ENCODE assay signal across 27 cellular contexts in the genomic region with DNA sequence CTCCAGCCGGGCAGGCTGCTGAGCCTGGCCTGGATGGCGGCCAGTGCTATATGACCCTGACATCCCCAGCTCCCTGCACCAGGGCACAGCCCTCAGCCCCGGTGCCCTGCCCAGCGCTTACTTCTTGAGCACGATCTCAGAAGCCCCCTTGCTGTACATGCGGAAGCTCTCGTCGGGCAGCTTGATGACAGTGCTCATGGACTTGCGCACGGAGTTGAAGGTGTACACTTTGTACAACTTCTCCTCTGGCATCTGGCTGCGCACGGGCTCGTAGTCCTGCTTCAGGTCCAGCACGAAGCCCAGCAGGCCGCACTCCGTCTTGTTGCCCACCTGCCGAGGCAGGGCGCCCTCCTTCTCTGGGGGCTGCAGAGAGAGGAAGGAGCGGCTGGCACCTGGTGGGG. TPM values are rescaled to one million over a fixed set of nuclear protein-coding genes. Genes with fewer than 3 reads are reported as not detected.
A peak's percentile ranks its signal among the peaks of the same experiment; 100 is the strongest.
DNase-seq lines count a peak whose midpoint lies in the region; ATAC-seq, FAIRE-seq and TF ChIP-seq lines count a peak whose summit lies in the region.
"Had no signal": no experiment of that assay in that cellular context is flagged by ENCODE, and none has a peak within 500 bp of the region (broad histone marks: within the 10 kb centered on the region; RNA-seq: fewer than 3 reads in every experiment).

No MANE protein-coding gene starts in this region.

- H3K14ac ChIP-seq in IMR-90 (replicated peaks; ENCODE audit: low read depth, low read length), result no peak overlapping the region
- H3K14ac ChIP-seq in neuronal stem cell (ENCODE audit: low read length), result peak overlapping the region; percentile 58

- no peak overlapping the region for H3K4ac ChIP-seq in IMR-90 (ENCODE audit: low read depth, low read length)
- no peak overlapping the region for H3K4ac ChIP-seq in neuronal stem cell (ENCODE audit: low read length)

- H3K9me3 Mint-ChIP-seq in activated CD4-positive, alpha-beta memory T cell treated with anti-CD3 and anti-CD28 coated beads for 36 hours, result no peaks in the 10 kb centered on the region
- H3K9me3 Mint-ChIP-seq: CD8-positive, alpha-beta T cell had no signal

- H3K79me1 ChIP-seq in IMR-90 (ENCODE audit: low read depth in 1 of 2, low read length in 2 of 2), result no peaks in the 10 kb centered on the region
- H3K79me1 ChIP-seq in neuronal stem cell (ENCODE audit: low read depth, low read length), result no peaks in the 10 kb centered on the region

- 91% methylated on average over 14 of the region's 19 CpGs; no CpG with 5 or more reads in 1 of the 2 experiments for WGBS in IMR-90 (ENCODE audit: extremely low coverage in 2 of 2, insufficient read length in 1 of 2), 2 experiments
- no CpG with 5 or more reads among the region's 19 CpGs for WGBS in neuronal stem cell (ENCODE audit: extremely low coverage in 2 of 2, insufficient read length in 2 of 2, insufficient replicate concordance in 1 of 2), 2 donors

- H4K20me1 ChIP-seq in BLaER1 (no peaks in the 10 kb centered on the region), IMR-90 (ENCODE audit: insufficient read depth, low read length) (no peaks in the 10 kb centered on the region)

- dilution Hi-C loops in IMR-90 (cut with HindIII; ENCODE audit: low sequenced_read_pairs, unreplicated experiment), result no loop called here

- H3K4me3 ChIP-seq in BLaER1 (no peak overlapping the region), IMR-90 (ENCODE audit: insufficient read depth, low read depth, low read length) (no peak overlapping the region), kidney (ENCODE audit: low read length in 2 of 2) (no peak overlapping the region), neuronal stem cell (ENCODE audit: low read length in 2 of 2) (no peak overlapping the region)
- H3K4me3 ChIP-seq: A549, GM12878, GM23248 had no signal

- H3K36me3 ChIP-seq in BLaER1 (peaks cover 20% of the 10 kb centered on the region), IMR-90 (ENCODE audit: control insufficient read depth, insufficient read depth, low read length) (no peaks in the 10 kb centered on the region), kidney (ENCODE audit: control insufficient read depth in 1 of 2, insufficient read depth in 2 of 2, low read length in 2 of 2) (no peaks in the 10 kb centered on the region), neuronal stem cell (replicated peaks in 1 of 2; ENCODE audit: control insufficient read depth in 2 of 2, insufficient read depth in 2 of 2, low read length in 2 of 2) (no peaks in the 10 kb centered on the region)
- H3K36me3 ChIP-seq: BE2C had no signal

- no peak for TF ChIP-seq CTCF in IMR-90 (conservative IDR thresholded peaks at IDR 0.05; ENCODE audit: low read depth, low read length)
- no peak for TF ChIP-seq CTCF in kidney (IDR thresholded peaks at IDR 0.05; ENCODE audit: borderline replicate concordance, extremely low read depth, insufficient read depth)

- peaks cover 12% of the 10 kb centered on the region for H3K27me3 Mint-ChIP-seq in activated CD4-positive, alpha-beta memory T cell treated with anti-CD3 and anti-CD28 coated beads for 36 hours
- H3K27me3 Mint-ChIP-seq: CD4-positive, CD25-positive, alpha-beta regulatory T cell had no signal

- no peak overlapping the region for H2BK5ac ChIP-seq in IMR-90 (ENCODE audit: low read depth, low read length, poor library complexity, severe bottlenecking)
- peak overlapping the region; percentile 70 for H2BK5ac ChIP-seq in neuronal stem cell (ENCODE audit: low read length)

- no peak overlapping the region for H2AK9ac ChIP-seq in IMR-90 (replicated peaks; ENCODE audit: low read depth, low read length, poor library complexity)

- BruUV-seq in IMR-90 (replicated peaks; lab: Mats Ljungman, UMichigan), result no TSS peak

- H3K9me3 ChIP-seq in BLaER1 (no peaks in the 10 kb centered on the region), IMR-90 (ENCODE audit: control insufficient read depth, insufficient read depth, low read length) (peaks cover 4% of the 10 kb centered on the region), kidney (ENCODE audit: control insufficient read depth in 1 of 2, low read length in 2 of 2) (peaks cover 0 to 3% of the 10 kb centered on the region in 2 donors), neuronal stem cell (replicated peaks in 1 of 2; ENCODE audit: control insufficient read depth in 2 of 2, insufficient read depth in 1 of 2, low read depth in 1 of 2, low read length in 2 of 2) (no peaks in the 10 kb centered on the region)
- H3K9me3 ChIP-seq: A549, BE2C had no signal

- H3K4me2 ChIP-seq in BLaER1, result peak overlapping the region; percentile 95
- no peak overlapping the region for H3K4me2 ChIP-seq in IMR-90 (ENCODE audit: low read depth, low read length)
- no peak overlapping the region for H3K4me2 ChIP-seq in neuronal stem cell (ENCODE audit: insufficient read depth, low read length, poor library complexity, severe bottlenecking)
- H3K4me2 ChIP-seq: A549 had no signal

- no peak for ATAC-seq in IMR-90 (ENCODE audit: low read depth)
- ATAC-seq: A549; CD8-positive, alpha-beta T cell; GM12878; HCT116 had no signal

- H2BK15ac ChIP-seq in IMR-90 (ENCODE audit: low read depth, low read length) (no peak overlapping the region), neuronal stem cell (ENCODE audit: low read length) (peak overlapping the region; percentile 23)

- H2BK120ac ChIP-seq in IMR-90 (ENCODE audit: low read depth, low read length), result no peak overlapping the region
- no peak overlapping the region for H2BK120ac ChIP-seq in neuronal stem cell (ENCODE audit: low read depth, low read length)

- POLR2A ChIA-PET in IMR-90 (lab: Charles Lee; ENCODE audit: unreplicated experiment), result no interaction called here
- POLR2A ChIA-PET in activated CD4-positive, alpha-beta memory T cell treated with anti-CD3 and anti-CD28 coated beads for 36 hours (lab: Charles Lee), result no interaction called here

- no peak overlapping the region for H4K91ac ChIP-seq in IMR-90 (ENCODE audit: insufficient read depth, low read depth, low read length)
- H4K91ac ChIP-seq in neuronal stem cell (ENCODE audit: low read depth, low read length, poor library complexity), result no peak overlapping the region

- no peak for TF ChIP-seq POLR2A in IMR-90 (IDR thresholded peaks at IDR 0.05; ENCODE audit: low read depth, low read length)

- H3K56ac ChIP-seq in IMR-90 (ENCODE audit: extremely low read depth, insufficient read depth, low read length), result no peak overlapping the region

- no peak for TF ChIP-seq RAD21 in IMR-90 (IDR thresholded peaks at IDR 0.05; ENCODE audit: low read length)

- H3K23ac ChIP-seq in IMR-90 (ENCODE audit: low read depth, low read length), result no peak overlapping the region
- H3K23ac ChIP-seq in neuronal stem cell (ENCODE audit: low read depth, low read length, poor library complexity), result peak overlapping the region; percentile 34

- no peak overlapping the region for H4K8ac ChIP-seq in IMR-90 (ENCODE audit: low read depth in 2 of 2, low read length in 2 of 2)
- no peak overlapping the region for H4K8ac ChIP-seq in neuronal stem cell (ENCODE audit: low read depth, low read length)

- H2BK12ac ChIP-seq in neuronal stem cell (ENCODE audit: low read length), result no peak overlapping the region

- in situ Hi-C loops in IMR-90 (cut with MboI; ENCODE audit: low sequenced_read_pairs), result no loop called here

- H3K9ac ChIP-seq in BLaER1, result peak overlapping the region; percentile 62; the same call in 1 of the 2 replicates
- no peak overlapping the region for H3K9ac ChIP-seq in IMR-90 (ENCODE audit: low read depth, low read length)
- no peak overlapping the region for H3K9ac ChIP-seq in kidney (ENCODE audit: low read length in 2 of 2)
- peak overlapping the region; percentile 10 for H3K9ac ChIP-seq in neuronal stem cell (ENCODE audit: low read depth, low read length, poor library complexity)
- H3K9ac ChIP-seq: GM23248 had no signal

- H2AK5ac ChIP-seq in IMR-90 (ENCODE audit: low read depth, low read length) (no peak overlapping the region; the same call in 1 of the 2 replicates), neuronal stem cell (ENCODE audit: low read depth, low read length) (peak overlapping the region; percentile 79)

- no peak for FAIRE-seq in kidney (lab: Jason Lieb, UNC)
- FAIRE-seq: A549, GM12878, GM18507, H1 had no signal

- H4K5ac ChIP-seq in IMR-90 (ENCODE audit: low read depth, low read length), result no peak overlapping the region

- no peak overlapping the region for H2BK20ac ChIP-seq in IMR-90 (ENCODE audit: low read depth, low read length)

- no peak overlapping the region for H3K27ac Mint-ChIP-seq in activated CD4-positive, alpha-beta memory T cell treated with anti-CD3 and anti-CD28 coated beads for 36 hours
- H3K27ac Mint-ChIP-seq: CD4-positive, CD25-positive, alpha-beta regulatory T cell; CD8-positive, alpha-beta T cell had no signal

- H3K18ac ChIP-seq in IMR-90 (ENCODE audit: low read depth, low read length) (no peak overlapping the region), neuronal stem cell (ENCODE audit: low read length) (peak overlapping the region; percentile 58)

- CTCF ChIA-PET in IMR-90 (lab: Yijun Ruan, JAX), result no interaction called here
- CTCF ChIA-PET in activated CD4-positive, alpha-beta memory T cell treated with anti-CD3 and anti-CD28 coated beads for 36 hours (lab: Charles Lee), result interaction anchor here (1.8 kb wide), 1 partner anchor 15 kb away, joined by 6 read pairs; no protein-coding TSS in a partner anchor

- DNase-seq in IMR-90, result no peak
- DNase-seq in kidney, result peak; percentile 62
- no peak for DNase-seq in neuronal stem cell (ENCODE audit: low spot score)
- no peak for DNase-seq in activated CD4-positive, alpha-beta memory T cell treated with anti-CD3 and anti-CD28 coated beads for 36 hours
- no peak for DNase-seq in DMS53 (lab: John Stamatoyannopoulos, UW)
- DNase-seq in cerebellar cortex (ENCODE audit: low spot score), result no peak
- no peak for DNase-seq in HCEC 1CT
- DNase-seq: 8988T; ACHN; AML-193; BE2C; Caco-2; CD4-positive, CD25-positive, alpha-beta regulatory T cell; CD8-positive, alpha-beta T cell; DMS153; DMS79; EL; GDM1; GM23248; H7 had no signal

- H3K4me3 Mint-ChIP-seq in activated CD4-positive, alpha-beta memory T cell treated with anti-CD3 and anti-CD28 coated beads for 36 hours, result no peak overlapping the region
- H3K4me3 Mint-ChIP-seq: CD4-positive, CD25-positive, alpha-beta regulatory T cell; CD8-positive, alpha-beta T cell had no signal

- H3K9me1 ChIP-seq in IMR-90 (ENCODE audit: insufficient read depth, low read length), result peaks cover 28% of the 10 kb centered on the region

- no peaks in the 10 kb centered on the region for H3K36me3 Mint-ChIP-seq in activated CD4-positive, alpha-beta memory T cell treated with anti-CD3 and anti-CD28 coated beads for 36 hours
- H3K36me3 Mint-ChIP-seq: CD4-positive, CD25-positive, alpha-beta regulatory T cell; CD8-positive, alpha-beta T cell had no signal

- H2AFZ ChIP-seq in IMR-90 (replicated peaks; ENCODE audit: low read length, poor library complexity) (peak overlapping the region; percentile 16), neuronal stem cell (ENCODE audit: low read length) (no peak overlapping the region)
- H2AFZ ChIP-seq: GM23248 had no signal

- peaks cover 18% of the 10 kb centered on the region for H3K4me1 Mint-ChIP-seq in activated CD4-positive, alpha-beta memory T cell treated with anti-CD3 and anti-CD28 coated beads for 36 hours (ENCODE audit: low read depth)

- H3K27me3 ChIP-seq in BLaER1 (no peaks in the 10 kb centered on the region), IMR-90 (ENCODE audit: control insufficient read depth, insufficient read depth, low read length) (no peaks in the 10 kb centered on the region), neuronal stem cell (ENCODE audit: control insufficient read depth in 3 of 3, insufficient read depth in 3 of 3, low read depth in 1 of 3, low read length in 3 of 3) (peaks cover 0 to 26% (median 0%) of the 10 kb centered on the region in 3 experiments)
- H3K27me3 ChIP-seq: BE2C had no signal

- H3K27ac ChIP-seq in BLaER1, result peak overlapping the region; percentile 79
- no peak overlapping the region for H3K27ac ChIP-seq in IMR-90 (ENCODE audit: insufficient read depth, low read length)
- H3K27ac ChIP-seq in kidney (ENCODE audit: low read depth in 2 of 2, low read length in 2 of 2), result no peak overlapping the region
- H3K27ac ChIP-seq in neuronal stem cell (replicated peaks; ENCODE audit: low read length), result no peak overlapping the region
- H3K27ac ChIP-seq: A549, C4-2B, GM23248 had no signal

- H3K4me1 ChIP-seq in BLaER1 (peaks cover 82% of the 10 kb centered on the region), IMR-90 (ENCODE audit: control insufficient read depth, insufficient read depth, low read length) (peaks cover 13% of the 10 kb centered on the region), kidney (ENCODE audit: control insufficient read depth in 1 of 2, insufficient read depth in 1 of 2, low read depth in 1 of 2, low read length in 2 of 2) (peaks cover 0 to 2% of the 10 kb centered on the region in 2 donors), neuronal stem cell (ENCODE audit: control insufficient read depth in 2 of 2, insufficient read depth in 1 of 2, low read depth in 1 of 2, low read length in 2 of 2) (peaks cover 0 to 6% of the 10 kb centered on the region in 2 donors)
- H3K4me1 ChIP-seq: Caco-2 had no signal

- intact Hi-C loops in IMR-90 (cut with micrococcal nuclease) (no loop called here), kidney (cut with DNase I) (no loop called here)
- intact Hi-C loops in activated CD4-positive, alpha-beta memory T cell treated with anti-CD3 and anti-CD28 coated beads for 36 hours (cut with micrococcal nuclease), result loop anchor here (10.0 kb wide), 2 partner anchors 195 to 1265 kb away; no protein-coding TSS in a partner anchor

RNA-seq across cellular contexts. Expression of gene SEC13, which starts 38.8 kb away (rescaled TPM):
- total RNA-seq in IMR-90 (2012; rRNA removed), result 443 and 475 TPM in 2 replicates
- polyA plus RNA-seq in IMR-90 (2012; rRNA removed), result 364 and 377 TPM in 2 replicates
- polyA plus RNA-seq in IMR-90 (2012; cell fraction: cytosol; rRNA removed), result 372 and 417 TPM in 2 replicates
- polyA plus RNA-seq in IMR-90 (2012; cell fraction: nucleus; rRNA removed; ENCODE audit: low replicate concordance), result 300 and 409 TPM in 2 replicates
- 81.2 TPM for total RNA-seq in kidney
- 136 TPM for polyA plus RNA-seq in kidney (ENCODE audit: insufficient read depth, low read depth, low replicate concordance)
- polyA plus RNA-seq in neuronal stem cell (2013, experiment 1 of 2), result 103 TPM
- 99.6 TPM for polyA plus RNA-seq in neuronal stem cell (2013, experiment 2 of 2)
- total RNA-seq in activated CD4-positive, alpha-beta memory T cell treated with anti-CD3 and anti-CD28 coated beads for 36 hours, result 10 to 100 TPM; 95.3 to 95.6 TPM

Comparison
In these comparisons a context has a peak if more than half of its experiments do, and no peak if none do; other contexts are left out.
1. H3K9ac ChIP-seq: peak in BLaER1 (single experiment) and neuronal stem cell (single experiment); none in IMR-90 (single experiment) and kidney (0 of 2).